8 cellular contexts compared by ENCODE assay signal in genomic region chr22:46969491-46969890, GRCh38.
DNase-seq lines count a peak whose midpoint lies in the region; ATAC-seq and TF ChIP-seq lines count a peak whose summit lies in the region.

No MANE protein-coding gene starts in this region.

- no peaks in the 10 kb centered on the region for H3K9me3 ChIP-seq in sigmoid colon

- WGBS in sigmoid colon, 2 donors = 76 to 89% methylated on average over 4 of the region's 4 CpGs

- intact Hi-C loops in sigmoid colon (cut with DNase I) = no loop called here

- H3K27ac ChIP-seq in sigmoid colon = no peak overlapping the region

- H3K27me3 ChIP-seq in sigmoid colon = no peaks in the 10 kb centered on the region

- H3K36me3 ChIP-seq in sigmoid colon = peaks cover 0 to 5% (median 0%) of the 10 kb centered on the region in 4 donors

- TF ChIP-seq POLR2A in sigmoid colon (IDR thresholded peaks at IDR 0.05) = no peak

- no peak for TF ChIP-seq CTCF in sigmoid colon (IDR thresholded peaks at IDR 0.05)

- peaks cover 0 to 10% (median 0%) of the 10 kb centered on the region in 4 donors for H3K4me1 ChIP-seq in sigmoid colon

- no peak overlapping the region for H3K4me3 ChIP-seq in sigmoid colon

- DNase-seq in sigmoid colon (peak; percentile 36), H4 (ENCODE audit: low spot score) (no peak), DMS79 (lab: John Stamatoyannopoulos, UW) (no peak), GOT3 (lab: John Stamatoyannopoulos, UW) (no peak), GDM1 (lab: John Stamatoyannopoulos, UW) (no peak)

- TF ChIP-seq EP300 in sigmoid colon (IDR thresholded peaks at IDR 0.05) = no peak

- ATAC-seq in GM18520 (IDR thresholded peaks at IDR 0.05; ENCODE audit: unreplicated experiment) (peak; percentile 77), GM21528 (IDR thresholded peaks at IDR 0.05; ENCODE audit: low FRiP score, unreplicated experiment) (peak; percentile 75), HG03442 (IDR thresholded peaks at IDR 0.05; ENCODE audit: unreplicated experiment) (peak; percentile 94)
